In genomic region chr17:33520404-33521032, GRCh38 we compare ENCODE assay signal across 8 cellular contexts.
DNase-seq lines count a peak whose midpoint lies in the region; ATAC-seq, FAIRE-seq and TF ChIP-seq lines count a peak whose summit lies in the region.

No MANE protein-coding gene starts in this region.

- no peak overlapping the region for H3K4me3 Mint-ChIP-seq in GM23338

- peak; percentile 83 for ATAC-seq in GM23338
- peak; percentile 68; the same call in 1 of the 3 replicates for ATAC-seq in RWPE2 (ENCODE audit: low read depth)
- no peak for ATAC-seq in HG02938 (IDR thresholded peaks at IDR 0.05; ENCODE audit: unreplicated experiment)

- no peak overlapping the region for H3K4me2 ChIP-seq in GM23338
- no peak overlapping the region for H3K4me2 ChIP-seq in keratinocyte (ENCODE audit: control insufficient read depth, extremely low read depth, insufficient read depth, low read depth, low read length)

- no peak overlapping the region for H2AFZ ChIP-seq in GM23338
- no peak overlapping the region for H2AFZ ChIP-seq in keratinocyte (ENCODE audit: control insufficient read depth, low read length)

- no peak overlapping the region for H3K27ac Mint-ChIP-seq in GM23338

- in situ Hi-C loops in astrocyte of the cerebellum (cut with HindIII; ENCODE audit: low sequenced_read_pairs), result no loop called here

- H3K27me3 ChIP-seq in GM23338 (ENCODE audit: insufficient read depth) (no peaks in the 10 kb centered on the region), RWPE2 (ENCODE audit: insufficient read depth, poor library complexity, severe bottlenecking) (no peaks in the 10 kb centered on the region), keratinocyte (ENCODE audit: control insufficient read depth, extremely low read depth, insufficient read depth, low read length) (no peaks in the 10 kb centered on the region)

- H3K9me3 ChIP-seq in RWPE2 (ENCODE audit: severe bottlenecking) (no peaks in the 10 kb centered on the region), keratinocyte (ENCODE audit: control insufficient read depth, low read depth, low read length) (no peaks in the 10 kb centered on the region)

- DNase-seq in GM23338 (ENCODE audit: low spot score) (peak; percentile 80), RWPE2 (ENCODE audit: low spot score) (no peak), astrocyte of the cerebellum (ENCODE audit: low read depth) (no peak), keratinocyte (ENCODE audit: low read depth, low spot score) (no peak), NCI-H187 treated with DMSO at 0.1 percent for 48 hours (lab: John Stamatoyannopoulos, UW) (no peak)
- DNase-seq in stimulated activated CD4-positive, alpha-beta T cell treated with anti-CD3 and anti-CD28 coated beads, Interleukin-4, amount 100 ng/mL, for 48 hours (ENCODE audit: low read depth in 2 of 2), result peak; percentile 25 to 62

- no peaks in the 10 kb centered on the region for H3K36me3 Mint-ChIP-seq in GM23338 (ENCODE audit: low read depth)

- H3K36me3 ChIP-seq in GM23338 (ENCODE audit: insufficient read depth) (no peaks in the 10 kb centered on the region), RWPE2 (ENCODE audit: low read depth) (no peaks in the 10 kb centered on the region), keratinocyte (ENCODE audit: control insufficient read depth in 2 of 2, extremely low read depth in 1 of 2, insufficient read depth in 2 of 2, low read length in 2 of 2) (no peaks in the 10 kb centered on the region)

- peaks cover 14% of the 10 kb centered on the region for H3K4me1 Mint-ChIP-seq in GM23338

- peaks cover 3% of the 10 kb centered on the region; the same call in 1 of the 2 replicates for H3K9me2 ChIP-seq in GM23338 (ENCODE audit: insufficient read depth)

- H4K20me1 ChIP-seq in GM23338 (replicated peaks; ENCODE audit: insufficient read depth) (no peaks in the 10 kb centered on the region), keratinocyte (ENCODE audit: control insufficient read depth, extremely low read depth, insufficient read depth, low read length) (peaks cover 3% of the 10 kb centered on the region)

- H3K9me1 ChIP-seq in keratinocyte (ENCODE audit: control insufficient read depth, extremely low read depth, insufficient read depth, low read length), result no peaks in the 10 kb centered on the region

- no peak overlapping the region for H3K9ac ChIP-seq in keratinocyte (ENCODE audit: control insufficient read depth, extremely low read depth, insufficient read depth, low read length)

- no peaks in the 10 kb centered on the region for H3F3A ChIP-seq in GM23338 (replicated peaks; ENCODE audit: low read depth)

- FAIRE-seq in keratinocyte (lab: Jason Lieb, UNC), result no peak

- H3K27me3 Mint-ChIP-seq in GM23338 (ENCODE audit: insufficient read depth, low read depth, poor library complexity), result no peaks in the 10 kb centered on the region

- no peaks in the 10 kb centered on the region; the same call in 1 of the 2 replicates for H3K4me1 ChIP-seq in GM23338 (ENCODE audit: insufficient read depth)
- no peaks in the 10 kb centered on the region for H3K4me1 ChIP-seq in RWPE2 (ENCODE audit: insufficient read depth, poor library complexity, severe bottlenecking)
- H3K4me1 ChIP-seq in keratinocyte (ENCODE audit: control insufficient read depth, extremely low read depth, insufficient read depth, low read length), result no peaks in the 10 kb centered on the region

- dilution Hi-C loops in keratinocyte (cut with MboI; ENCODE audit: extremely low pct_ligation_motif_present, low sequenced_read_pairs), result no loop called here

- H3K4me3 ChIP-seq in GM23338 (no peak overlapping the region), RWPE2 (ENCODE audit: severe bottlenecking) (no peak overlapping the region), astrocyte of the cerebellum (ENCODE audit: low read depth, low read length) (no peak overlapping the region), keratinocyte (ENCODE audit: control insufficient read depth in 2 of 3, extremely low read depth in 1 of 3, insufficient read depth in 2 of 3, low read depth in 1 of 3, low read length in 3 of 3) (no peak overlapping the region)

- H3K27ac ChIP-seq in C4-2B (no peak overlapping the region), GM23338 (ENCODE audit: low read depth) (no peak overlapping the region), RWPE2 (ENCODE audit: poor library complexity, severe bottlenecking) (no peak overlapping the region), keratinocyte (ENCODE audit: control insufficient read depth, insufficient read depth, low read length) (no peak overlapping the region)

- no peaks in the 10 kb centered on the region for H3K9me3 Mint-ChIP-seq in GM23338

- no peaks in the 10 kb centered on the region for H3K79me2 ChIP-seq in GM23338 (replicated peaks; ENCODE audit: insufficient read depth)
- no peaks in the 10 kb centered on the region for H3K79me2 ChIP-seq in keratinocyte (ENCODE audit: control insufficient read depth, insufficient read depth, low read length)

- TF ChIP-seq CTCF in C4-2B (conservative IDR thresholded peaks at IDR 0.05) (peak; percentile 92), GM23338 (conservative IDR thresholded peaks at IDR 0.05; ENCODE audit: low read depth in 2 of 2) (peak; percentile 81 to 83), RWPE2 (IDR thresholded peaks at IDR 0.05; ENCODE audit: poor library complexity, severe bottlenecking) (peak; percentile 77), astrocyte of the cerebellum (IDR thresholded peaks at IDR 0.05; ENCODE audit: low read depth, low read length, missing control alignments) (peak; percentile 61), keratinocyte (optimal IDR thresholded peaks at IDR 0.05 in 1 of 3, IDR thresholded peaks at IDR 0.05 in 1 of 3, conservative IDR thresholded peaks at IDR 0.05 in 1 of 3; ENCODE audit: extremely low read depth in 1 of 3, insufficient read depth in 2 of 3, low read length in 3 of 3) (peak; percentile 75 to 90 (median 75))

TF ChIP-seq in GM23338, 12 proteins besides CTCF, POLR2A, EP300 and RAD21:
- TF ChIP-seq POLR2AphosphoS5 (IDR thresholded peaks at IDR 0.05; ENCODE audit: low read depth) (no peak), JUNB (IDR thresholded peaks at IDR 0.05; ENCODE audit: unreplicated experiment) (no peak), EZH2phosphoT487 (IDR thresholded peaks at IDR 0.05; ENCODE audit: unreplicated experiment) (no peak), NANOG (IDR thresholded peaks at IDR 0.05; ENCODE audit: borderline replicate concordance) (no peak), ETS1 (IDR thresholded peaks at IDR 0.05) (no peak), STAT1 (IDR thresholded peaks at IDR 0.05; ENCODE audit: unreplicated experiment) (no peak), CREB1 (CRISPR knock-in tag; IDR thresholded peaks at IDR 0.05; ENCODE audit: low read depth) (no peak), EZH2 (IDR thresholded peaks at IDR 0.05; ENCODE audit: low read depth, unreplicated experiment) (no peak), REST (IDR thresholded peaks at IDR 0.05; ENCODE audit: unreplicated experiment) (no peak), ZNF331 (CRISPR knock-in tag; IDR thresholded peaks at IDR 0.05; ENCODE audit: low read depth) (no peak)

Comparison
In these comparisons a context has a peak if more than half of its experiments do, and no peak if none do; other contexts are left out.
1. DNase-seq: peak in GM23338 (single experiment) and stimulated activated CD4-positive, alpha-beta T cell treated with anti-CD3 and anti-CD28 coated beads, Interleukin-4, amount 100 ng/mL, for 48 hours (2 of 2); none in RWPE2 (single experiment), astrocyte of the cerebellum (single experiment), keratinocyte (single experiment) and NCI-H187 treated with DMSO at 0.1 percent for 48 hours (single experiment).
2. Peak in every context shown above with its lines, with median percentiles within 50 percentile points of each other: CTCF ChIP-seq.